In the genomic region with DNA sequence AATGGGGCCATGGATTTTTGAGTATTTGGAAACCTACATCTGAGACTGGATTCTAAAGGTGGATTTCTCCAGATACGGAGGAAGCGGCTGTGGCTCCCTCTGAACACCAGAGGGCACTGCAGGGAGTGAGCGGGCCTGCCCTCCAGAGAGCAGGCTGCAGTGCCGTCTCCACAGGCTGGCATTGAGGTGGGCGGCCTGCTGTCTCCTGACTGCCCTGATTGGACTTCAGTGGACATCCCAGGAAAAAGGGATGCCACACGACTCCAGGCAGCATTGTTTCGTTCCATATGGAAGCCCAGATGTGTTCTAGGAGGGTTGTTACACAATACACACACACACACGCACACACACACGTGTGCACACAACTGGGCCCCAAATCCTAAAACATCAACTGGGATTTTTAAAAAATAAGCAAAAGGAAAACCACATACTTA, we compare ENCODE assay signal across 2 cellular contexts.
TF ChIP-seq lines count a peak whose summit lies in the region.

No MANE protein-coding gene starts in this region.

TF ChIP-seq in IMR-90, 13 proteins besides CTCF, POLR2A, EP300 and RAD21 (continued from another document):
- TF ChIP-seq ELK1 (IDR thresholded peaks at IDR 0.05; ENCODE audit: borderline replicate concordance, low read depth, low read length) (no peak), RFX5 (IDR thresholded peaks at IDR 0.05; ENCODE audit: low read depth, low read length) (no peak)

TF ChIP-seq in SK-N-SH treated with all-trans-retinoic acid at 6 μM for 48 hours, 23 proteins besides CTCF, POLR2A, EP300 and RAD21 (continued from another document):
- TF ChIP-seq, protein P1, sequence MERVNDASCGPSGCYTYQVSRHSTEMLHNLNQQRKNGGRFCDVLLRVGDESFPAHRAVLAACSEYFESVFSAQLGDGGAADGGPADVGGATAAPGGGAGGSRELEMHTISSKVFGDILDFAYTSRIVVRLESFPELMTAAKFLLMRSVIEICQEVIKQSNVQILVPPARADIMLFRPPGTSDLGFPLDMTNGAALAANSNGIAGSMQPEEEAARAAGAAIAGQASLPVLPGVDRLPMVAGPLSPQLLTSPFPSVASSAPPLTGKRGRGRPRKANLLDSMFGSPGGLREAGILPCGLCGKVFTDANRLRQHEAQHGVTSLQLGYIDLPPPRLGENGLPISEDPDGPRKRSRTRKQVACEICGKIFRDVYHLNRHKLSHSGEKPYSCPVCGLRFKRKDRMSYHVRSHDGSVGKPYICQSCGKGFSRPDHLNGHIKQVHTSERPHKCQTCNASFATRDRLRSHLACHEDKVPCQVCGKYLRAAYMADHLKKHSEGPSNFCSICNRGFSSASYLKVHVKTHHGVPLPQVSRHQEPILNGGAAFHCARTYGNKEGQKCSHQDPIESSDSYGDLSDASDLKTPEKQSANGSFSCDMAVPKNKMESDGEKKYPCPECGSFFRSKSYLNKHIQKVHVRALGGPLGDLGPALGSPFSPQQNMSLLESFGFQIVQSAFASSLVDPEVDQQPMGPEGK (CRISPR knock-in tag; IDR thresholded peaks at IDR 0.05; ENCODE audit: borderline replicate concordance): no peak
- TF ChIP-seq RARB (CRISPR knock-in tag; IDR thresholded peaks at IDR 0.05): no peak
- no peak for TF ChIP-seq BACH2 (CRISPR knock-in tag; IDR thresholded peaks at IDR 0.05; ENCODE audit: borderline replicate concordance)
- no peak for TF ChIP-seq ISL1 (CRISPR knock-in tag; IDR thresholded peaks at IDR 0.05)
- TF ChIP-seq ZNF70 (CRISPR knock-in tag; IDR thresholded peaks at IDR 0.05): no peak
- no peak for TF ChIP-seq GLIS3 (CRISPR knock-in tag; IDR thresholded peaks at IDR 0.05)
- TF ChIP-seq CSDC2 (CRISPR knock-in tag; IDR thresholded peaks at IDR 0.05): no peak
- no peak for TF ChIP-seq ZFP3 (CRISPR knock-in tag; IDR thresholded peaks at IDR 0.05)
- no peak for TF ChIP-seq POU6F1 (CRISPR knock-in tag; IDR thresholded peaks at IDR 0.05; ENCODE audit: borderline replicate concordance, low read depth)
- TF ChIP-seq ZNF8 (CRISPR knock-in tag; IDR thresholded peaks at IDR 0.05): no peak
TF ChIP-seq in SK-N-SH treated with all-trans-retinoic acid at 6 μM for 48 hours: peak in this region for 0.
